1 cellular context compared by ENCODE assay signal in the genomic region with DNA sequence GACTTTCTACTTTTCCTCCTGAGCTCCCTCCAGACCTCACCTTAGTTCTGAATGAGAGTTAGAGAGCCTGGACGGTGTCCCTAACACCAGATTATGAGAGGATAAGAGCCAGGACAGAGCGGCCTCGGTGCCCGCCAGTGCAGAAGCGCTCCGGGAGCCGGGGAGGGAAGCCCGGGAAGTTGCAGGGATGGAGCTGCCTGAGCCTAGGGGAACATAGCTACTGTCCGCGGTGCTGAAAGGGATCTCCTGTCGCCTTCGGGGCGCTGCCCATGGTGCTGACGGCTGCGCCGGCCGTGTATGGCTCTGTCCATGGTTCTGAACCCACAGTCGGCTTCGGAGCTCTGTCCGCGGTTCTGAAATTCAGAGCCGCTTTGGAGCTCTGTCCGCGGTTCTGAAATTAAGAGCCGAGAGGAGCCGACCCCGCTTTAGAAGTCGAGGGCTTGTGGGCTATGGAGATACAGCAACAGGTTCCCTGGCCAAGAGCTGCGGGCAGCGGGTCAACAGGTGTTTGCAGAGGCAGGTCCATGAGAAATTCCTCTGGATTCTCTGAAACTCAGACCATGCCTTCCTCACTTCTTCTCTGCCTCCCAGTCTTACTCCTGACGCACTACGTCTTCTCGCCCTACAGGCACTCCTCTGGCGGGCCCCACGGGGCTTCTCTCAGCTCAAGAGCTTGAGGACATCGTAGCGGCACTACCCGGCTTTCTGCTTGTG.
A peak's percentile ranks its signal among the peaks of the same experiment; 100 is the strongest.
TF ChIP-seq lines count a peak whose summit lies in the region.

No MANE protein-coding gene starts in this region.

TF ChIP-seq in SK-N-SH treated with all-trans-retinoic acid at 6 μM for 48 hours, 23 proteins besides CTCF, POLR2A, EP300 and RAD21 (continued from another document):
- TF ChIP-seq, protein P1, sequence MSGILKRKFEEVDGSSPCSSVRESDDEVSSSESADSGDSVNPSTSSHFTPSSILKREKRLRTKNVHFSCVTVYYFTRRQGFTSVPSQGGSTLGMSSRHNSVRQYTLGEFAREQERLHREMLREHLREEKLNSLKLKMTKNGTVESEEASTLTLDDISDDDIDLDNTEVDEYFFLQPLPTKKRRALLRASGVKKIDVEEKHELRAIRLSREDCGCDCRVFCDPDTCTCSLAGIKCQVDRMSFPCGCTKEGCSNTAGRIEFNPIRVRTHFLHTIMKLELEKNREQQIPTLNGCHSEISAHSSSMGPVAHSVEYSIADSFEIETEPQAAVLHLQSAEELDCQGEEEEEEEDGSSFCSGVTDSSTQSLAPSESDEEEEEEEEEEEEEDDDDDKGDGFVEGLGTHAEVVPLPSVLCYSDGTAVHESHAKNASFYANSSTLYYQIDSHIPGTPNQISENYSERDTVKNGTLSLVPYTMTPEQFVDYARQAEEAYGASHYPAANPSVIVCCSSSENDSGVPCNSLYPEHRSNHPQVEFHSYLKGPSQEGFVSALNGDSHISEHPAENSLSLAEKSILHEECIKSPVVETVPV (CRISPR knock-in tag; IDR thresholded peaks at IDR 0.05): peak; percentile 95
- TF ChIP-seq ZNF8 (CRISPR knock-in tag; IDR thresholded peaks at IDR 0.05) (peak; percentile 90), ZC3H10 (CRISPR knock-in tag; IDR thresholded peaks at IDR 0.05) (peak; percentile 100), ZFP30 (CRISPR knock-in tag; IDR thresholded peaks at IDR 0.05) (peak; percentile 89), TOX (CRISPR knock-in tag; IDR thresholded peaks at IDR 0.05; ENCODE audit: borderline replicate concordance) (peak; percentile 99), ISL1 (CRISPR knock-in tag; IDR thresholded peaks at IDR 0.05) (peak; percentile 96), ARNTL (CRISPR knock-in tag; IDR thresholded peaks at IDR 0.05; ENCODE audit: borderline replicate concordance, low read depth) (peak; percentile 95), PATZ1 (CRISPR knock-in tag; IDR thresholded peaks at IDR 0.05; ENCODE audit: borderline replicate concordance) (peak; percentile 96), ZNF70 (CRISPR knock-in tag; IDR thresholded peaks at IDR 0.05) (peak; percentile 84), OSR1 (CRISPR knock-in tag; IDR thresholded peaks at IDR 0.05) (peak; percentile 99), GLIS3 (CRISPR knock-in tag; IDR thresholded peaks at IDR 0.05) (peak; percentile 99), ESRRG (CRISPR knock-in tag; IDR thresholded peaks at IDR 0.05) (peak; percentile 98), ZNF565 (CRISPR knock-in tag; conservative IDR thresholded peaks at IDR 0.05; ENCODE audit: low read depth) (peak; percentile 99)
- TF ChIP-seq, protein P2, sequence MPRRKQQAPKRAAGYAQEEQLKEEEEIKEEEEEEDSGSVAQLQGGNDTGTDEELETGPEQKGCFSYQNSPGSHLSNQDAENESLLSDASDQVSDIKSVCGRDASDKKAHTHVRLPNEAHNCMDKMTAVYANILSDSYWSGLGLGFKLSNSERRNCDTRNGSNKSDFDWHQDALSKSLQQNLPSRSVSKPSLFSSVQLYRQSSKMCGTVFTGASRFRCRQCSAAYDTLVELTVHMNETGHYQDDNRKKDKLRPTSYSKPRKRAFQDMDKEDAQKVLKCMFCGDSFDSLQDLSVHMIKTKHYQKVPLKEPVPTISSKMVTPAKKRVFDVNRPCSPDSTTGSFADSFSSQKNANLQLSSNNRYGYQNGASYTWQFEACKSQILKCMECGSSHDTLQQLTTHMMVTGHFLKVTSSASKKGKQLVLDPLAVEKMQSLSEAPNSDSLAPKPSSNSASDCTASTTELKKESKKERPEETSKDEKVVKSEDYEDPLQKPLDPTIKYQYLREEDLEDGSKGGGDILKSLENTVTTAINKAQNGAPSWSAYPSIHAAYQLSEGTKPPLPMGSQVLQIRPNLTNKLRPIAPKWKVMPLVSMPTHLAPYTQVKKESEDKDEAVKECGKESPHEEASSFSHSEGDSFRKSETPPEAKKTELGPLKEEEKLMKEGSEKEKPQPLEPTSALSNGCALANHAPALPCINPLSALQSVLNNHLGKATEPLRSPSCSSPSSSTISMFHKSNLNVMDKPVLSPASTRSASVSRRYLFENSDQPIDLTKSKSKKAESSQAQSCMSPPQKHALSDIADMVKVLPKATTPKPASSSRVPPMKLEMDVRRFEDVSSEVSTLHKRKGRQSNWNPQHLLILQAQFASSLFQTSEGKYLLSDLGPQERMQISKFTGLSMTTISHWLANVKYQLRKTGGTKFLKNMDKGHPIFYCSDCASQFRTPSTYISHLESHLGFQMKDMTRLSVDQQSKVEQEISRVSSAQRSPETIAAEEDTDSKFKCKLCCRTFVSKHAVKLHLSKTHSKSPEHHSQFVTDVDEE (CRISPR knock-in tag; IDR thresholded peaks at IDR 0.05): peak; percentile 100
- TF ChIP-seq, protein P3, sequence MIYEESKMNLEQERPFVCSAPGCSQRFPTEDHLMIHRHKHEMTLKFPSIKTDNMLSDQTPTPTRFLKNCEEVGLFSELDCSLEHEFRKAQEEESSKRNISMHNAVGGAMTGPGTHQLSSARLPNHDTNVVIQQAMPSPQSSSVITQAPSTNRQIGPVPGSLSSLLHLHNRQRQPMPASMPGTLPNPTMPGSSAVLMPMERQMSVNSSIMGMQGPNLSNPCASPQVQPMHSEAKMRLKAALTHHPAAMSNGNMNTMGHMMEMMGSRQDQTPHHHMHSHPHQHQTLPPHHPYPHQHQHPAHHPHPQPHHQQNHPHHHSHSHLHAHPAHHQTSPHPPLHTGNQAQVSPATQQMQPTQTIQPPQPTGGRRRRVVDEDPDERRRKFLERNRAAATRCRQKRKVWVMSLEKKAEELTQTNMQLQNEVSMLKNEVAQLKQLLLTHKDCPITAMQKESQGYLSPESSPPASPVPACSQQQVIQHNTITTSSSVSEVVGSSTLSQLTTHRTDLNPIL (CRISPR knock-in tag; IDR thresholded peaks at IDR 0.05; ENCODE audit: low read depth): peak; percentile 97
